ENCODE assay signal across 1 cellular context in genomic region chr20:2839732-2840137, GRCh38.
TF ChIP-seq lines count a peak whose summit lies in the region.

No MANE protein-coding gene starts in this region.

TF ChIP-seq in IMR-90, 13 proteins besides CTCF, POLR2A, EP300 and RAD21:
- TF ChIP-seq CEBPB (IDR thresholded peaks at IDR 0.05; ENCODE audit: low read depth, low read length) (no peak), ELK1 (IDR thresholded peaks at IDR 0.05; ENCODE audit: borderline replicate concordance, low read depth, low read length) (no peak), NFE2L2 (IDR thresholded peaks at IDR 0.05; ENCODE audit: low read depth, low read length) (no peak), FOS (IDR thresholded peaks at IDR 0.05; ENCODE audit: low read depth, low read length) (no peak), SMC3 (IDR thresholded peaks at IDR 0.05; ENCODE audit: low read depth, low read length) (no peak), CHD1 (IDR thresholded peaks at IDR 0.05; ENCODE audit: low read depth, low read length) (no peak), RFX5 (IDR thresholded peaks at IDR 0.05; ENCODE audit: low read depth, low read length) (no peak), RCOR1 (IDR thresholded peaks at IDR 0.05; ENCODE audit: insufficient replicate concordance, low read length) (no peak), MAFK (IDR thresholded peaks at IDR 0.05; ENCODE audit: low read depth, low read length) (no peak), USF2 (IDR thresholded peaks at IDR 0.05; ENCODE audit: low read depth, low read length) (no peak), MAZ (IDR thresholded peaks at IDR 0.05; ENCODE audit: borderline replicate concordance, low read depth, low read length) (no peak), MXI1 (IDR thresholded peaks at IDR 0.05; ENCODE audit: borderline replicate concordance, low read depth, low read length) (no peak), BHLHE40 (IDR thresholded peaks at IDR 0.05; ENCODE audit: low read depth, low read length) (no peak)
